In genomic region chr20:50484271-50484976, GRCh38 we compare ENCODE assay signal across 1 cellular context.
TF ChIP-seq lines count a peak whose summit lies in the region.

No MANE protein-coding gene starts in this region.

TF ChIP-seq in HepG2, 621 proteins besides CTCF, POLR2A, EP300 and RAD21 (continued from another document):
- TF ChIP-seq, protein P1, sequence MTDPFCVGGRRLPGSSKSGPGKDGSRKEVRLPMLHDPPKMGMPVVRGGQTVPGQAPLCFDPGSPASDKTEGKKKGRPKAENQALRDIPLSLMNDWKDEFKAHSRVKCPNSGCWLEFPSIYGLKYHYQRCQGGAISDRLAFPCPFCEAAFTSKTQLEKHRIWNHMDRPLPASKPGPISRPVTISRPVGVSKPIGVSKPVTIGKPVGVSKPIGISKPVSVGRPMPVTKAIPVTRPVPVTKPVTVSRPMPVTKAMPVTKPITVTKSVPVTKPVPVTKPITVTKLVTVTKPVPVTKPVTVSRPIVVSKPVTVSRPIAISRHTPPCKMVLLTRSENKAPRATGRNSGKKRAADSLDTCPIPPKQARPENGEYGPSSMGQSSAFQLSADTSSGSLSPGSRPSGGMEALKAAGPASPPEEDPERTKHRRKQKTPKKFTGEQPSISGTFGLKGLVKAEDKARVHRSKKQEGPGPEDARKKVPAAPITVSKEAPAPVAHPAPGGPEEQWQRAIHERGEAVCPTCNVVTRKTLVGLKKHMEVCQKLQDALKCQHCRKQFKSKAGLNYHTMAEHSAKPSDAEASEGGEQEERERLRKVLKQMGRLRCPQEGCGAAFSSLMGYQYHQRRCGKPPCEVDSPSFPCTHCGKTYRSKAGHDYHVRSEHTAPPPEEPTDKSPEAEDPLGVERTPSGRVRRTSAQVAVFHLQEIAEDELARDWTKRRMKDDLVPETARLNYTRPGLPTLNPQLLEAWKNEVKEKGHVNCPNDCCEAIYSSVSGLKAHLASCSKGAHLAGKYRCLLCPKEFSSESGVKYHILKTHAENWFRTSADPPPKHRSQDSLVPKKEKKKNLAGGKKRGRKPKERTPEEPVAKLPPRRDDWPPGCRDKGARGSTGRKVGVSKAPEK (CRISPR knock-in tag; IDR thresholded peaks at IDR 0.05; ENCODE audit: borderline replicate concordance): no peak
- peak; percentile 36; the same call in 1 of the 2 replicates for TF ChIP-seq CEBPB (IDR thresholded peaks at IDR 0.05; ENCODE audit: borderline replicate concordance, low read depth, low read length)
- peak; percentile 55; the same call in 1 of the 2 replicates for TF ChIP-seq KDM1A (CRISPR knock-in tag; IDR thresholded peaks at IDR 0.05)
- 0 out of 2 replicates have a peak, but pooled peaks have one; percentile 27 for TF ChIP-seq ZNF605 (CRISPR knock-in tag; IDR thresholded peaks at IDR 0.05)
- no peak for TF ChIP-seq HMGXB3 (CRISPR knock-in tag; IDR thresholded peaks at IDR 0.05; ENCODE audit: borderline replicate concordance)
- TF ChIP-seq ARID3A (IDR thresholded peaks at IDR 0.05; ENCODE audit: low read depth, low read length): 0 out of 2 replicates have a peak, but pooled peaks have one; percentile 15
- TF ChIP-seq ZMYM3 (CRISPR knock-in tag; IDR thresholded peaks at IDR 0.05): peak; percentile 87
- no peak for TF ChIP-seq ZNF597 (CRISPR knock-in tag; IDR thresholded peaks at IDR 0.05)
- peak; percentile 27; the same call in 1 of the 2 replicates for TF ChIP-seq CEBPG (CRISPR knock-in tag; IDR thresholded peaks at IDR 0.05)
- no peak for TF ChIP-seq ZNF20 (CRISPR knock-in tag; IDR thresholded peaks at IDR 0.05)
